18 cellular contexts compared by ENCODE assay signal in genomic region chr7:88377421-88377820, GRCh38.
DNase-seq lines count a peak whose midpoint lies in the region; ATAC-seq and TF ChIP-seq lines count a peak whose summit lies in the region.
"Had no signal": no experiment of that assay in that cellular context is flagged by ENCODE, and none has a peak within 500 bp of the region (broad histone marks: within the 10 kb centered on the region; RNA-seq: fewer than 3 reads in every experiment).

No MANE protein-coding gene starts in this region.

- no peak overlapping the region for H3K4me3 Mint-ChIP-seq in neural crest cell
- H3K4me3 Mint-ChIP-seq: B cell; stimulated activated naive CD8-positive, alpha-beta T cell treated with anti-CD3 and anti-CD28 coated beads, Interleukin-15, Interleukin-2, amounts not matched to agents 100 ng/mL and 50 ng/mL, for 24 hours had no signal

- no peak for ATAC-seq in HG03571 (IDR thresholded peaks at IDR 0.05; ENCODE audit: unreplicated experiment)
- no peak for ATAC-seq in GM18505 (IDR thresholded peaks at IDR 0.05; ENCODE audit: unreplicated experiment)
- ATAC-seq in GM18868 (IDR thresholded peaks at IDR 0.05; ENCODE audit: unreplicated experiment): no peak
- ATAC-seq: activated naive CD4-positive, alpha-beta T cell treated with anti-CD3 and anti-CD28 coated beads, Interleukin-2, amount 50 U/mL, for 72 hours; K562 had no signal

- peaks cover 11% of the 10 kb centered on the region for H3K9me3 Mint-ChIP-seq in neural crest cell
- H3K9me3 Mint-ChIP-seq: stimulated activated naive CD8-positive, alpha-beta T cell treated with anti-CD3 and anti-CD28 coated beads, Interleukin-15, Interleukin-2, amounts not matched to agents 100 ng/mL and 50 ng/mL, for 24 hours had no signal

- no peak for TF ChIP-seq POLR2A in GM18505 (IDR thresholded peaks at IDR 0.05; ENCODE audit: borderline replicate concordance, extremely low read depth, insufficient read depth, insufficient read length)

- H3K27me3 Mint-ChIP-seq in neural crest cell (ENCODE audit: low read depth): no peaks in the 10 kb centered on the region
- H3K27me3 Mint-ChIP-seq: B cell had no signal

- peak overlapping the region; percentile 71 for H3K27ac Mint-ChIP-seq in neural crest cell (ENCODE audit: unreplicated experiment)
- H3K27ac Mint-ChIP-seq: activated naive CD4-positive, alpha-beta T cell treated with anti-CD3 and anti-CD28 coated beads, Interleukin-2, amount 50 U/mL, for 72 hours; B cell; stimulated activated naive CD8-positive, alpha-beta T cell treated with anti-CD3 and anti-CD28 coated beads, Interleukin-15, Interleukin-2, amounts not matched to agents 100 ng/mL and 50 ng/mL, for 24 hours had no signal

- CTCF ChIA-PET in HEK293T (lab: Yijun Ruan, JAX): no interaction called here

- DNase-seq in HEK293T (ENCODE audit: extremely low spot score) (no peak), NCI-H774 (lab: John Stamatoyannopoulos, UW) (peak; percentile 27), epithelial cell of prostate (ENCODE audit: low read depth, low spot score) (peak; percentile 37), neural crest cell (ENCODE audit: low read depth, low spot score) (no peak)
- DNase-seq: effector CD8-positive, alpha-beta T cell; foreskin melanocyte; NCI-H1436; RPMI8226; spleen; T-helper 2 cell had no signal

- TF ChIP-seq CTCF in neural crest cell (conservative IDR thresholded peaks at IDR 0.05): no peak

- peaks cover 4% of the 10 kb centered on the region for H3K36me3 Mint-ChIP-seq in neural crest cell (ENCODE audit: low read depth)
- H3K36me3 Mint-ChIP-seq: activated naive CD4-positive, alpha-beta T cell treated with anti-CD3 and anti-CD28 coated beads, Interleukin-2, amount 50 U/mL, for 72 hours had no signal

- H3K4me1 Mint-ChIP-seq in neural crest cell: peaks cover 7% of the 10 kb centered on the region
- H3K4me1 Mint-ChIP-seq: B cell had no signal

- POLR2A ChIA-PET in HEK293T (lab: Yijun Ruan, JAX): no interaction called here

- no peak overlapping the region for H3K27ac ChIP-seq in epithelial cell of prostate
- H3K27ac ChIP-seq: spleen, vagina had no signal

TF ChIP-seq in HEK293T, 16 proteins besides CTCF, POLR2A, EP300 and RAD21:
- TF ChIP-seq FOXM1 (IDR thresholded peaks at IDR 0.05; ENCODE audit: borderline replicate concordance): no peak
- TF ChIP-seq, protein P1, sequence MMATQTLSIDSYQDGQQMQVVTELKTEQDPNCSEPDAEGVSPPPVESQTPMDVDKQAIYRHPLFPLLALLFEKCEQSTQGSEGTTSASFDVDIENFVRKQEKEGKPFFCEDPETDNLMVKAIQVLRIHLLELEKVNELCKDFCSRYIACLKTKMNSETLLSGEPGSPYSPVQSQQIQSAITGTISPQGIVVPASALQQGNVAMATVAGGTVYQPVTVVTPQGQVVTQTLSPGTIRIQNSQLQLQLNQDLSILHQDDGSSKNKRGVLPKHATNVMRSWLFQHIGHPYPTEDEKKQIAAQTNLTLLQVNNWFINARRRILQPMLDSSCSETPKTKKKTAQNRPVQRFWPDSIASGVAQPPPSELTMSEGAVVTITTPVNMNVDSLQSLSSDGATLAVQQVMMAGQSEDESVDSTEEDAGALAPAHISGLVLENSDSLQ (IDR thresholded peaks at IDR 0.05): 0 out of 2 replicates have a peak, but pooled peaks have one; percentile 40

Comparison
In these comparisons a context has a peak if more than half of its experiments do, and no peak if none do; other contexts are left out.
1. DNase-seq: peak in NCI-H774 (single experiment) and epithelial cell of prostate (single experiment); none in HEK293T (single experiment) and neural crest cell (single experiment).